Comparison of ENCODE assay signal across 8 cellular contexts in the genomic region with DNA sequence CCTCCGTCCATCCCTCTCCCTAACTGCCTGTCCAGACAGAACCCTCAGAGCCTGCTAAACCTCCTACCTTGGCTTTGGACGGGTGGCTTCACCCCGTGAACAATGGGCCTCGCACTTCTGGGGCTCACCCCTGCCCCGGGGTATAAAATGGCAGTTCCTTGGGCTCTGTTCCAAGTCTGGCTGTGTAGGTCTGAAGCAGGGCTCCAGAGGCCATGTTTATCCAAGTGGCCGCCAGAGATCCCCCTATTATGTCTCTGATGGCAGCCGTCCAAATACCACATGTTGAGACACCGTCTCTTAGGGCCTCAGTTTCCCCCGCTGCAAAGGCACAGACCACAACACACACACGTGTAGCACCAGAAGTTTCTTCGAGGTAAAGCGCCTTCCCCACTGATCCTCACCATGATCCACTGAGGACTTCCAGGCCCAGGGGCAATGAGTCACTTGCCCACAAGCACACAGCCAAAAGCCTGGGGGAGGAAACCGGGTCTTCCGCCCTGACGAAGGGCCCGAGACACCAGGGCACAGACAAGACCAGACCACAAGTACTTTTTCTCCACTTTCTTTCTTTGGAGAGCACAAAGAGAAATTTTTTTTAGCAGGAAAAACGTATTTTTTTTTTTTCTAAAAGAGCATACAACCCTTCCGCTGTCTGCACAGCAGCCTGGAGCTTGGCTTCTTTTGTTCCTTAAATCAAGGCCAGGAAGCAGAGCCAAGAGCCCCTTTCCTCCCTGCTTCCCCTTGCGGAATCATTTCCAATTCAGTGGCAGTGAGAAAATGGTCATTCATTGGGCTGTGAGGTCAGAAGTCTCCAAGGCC. TPM values are rescaled to one million over a fixed set of nuclear protein-coding genes. Genes with fewer than 3 reads are reported as not detected.
DNase-seq lines count a peak whose midpoint lies in the region; ATAC-seq, FAIRE-seq and TF ChIP-seq lines count a peak whose summit lies in the region.

No MANE protein-coding gene starts in this region.

- H3K27me3 Mint-ChIP-seq in endothelial cell (ENCODE audit: unreplicated experiment), result peaks cover 14% of the 10 kb centered on the region
- peaks cover 0 to 9% (median 7%) of the 10 kb centered on the region in 5 donors for H3K27me3 Mint-ChIP-seq in naive thymus-derived CD8-positive, alpha-beta T cell

- POLR2A ChIA-PET in naive thymus-derived CD8-positive, alpha-beta T cell (lab: Charles Lee), result interaction anchor here (0.6 kb wide), 1 partner anchor 22 kb away, joined by 3 read pairs; no protein-coding TSS in a partner anchor

- DNase-seq in EH (ENCODE audit: low read depth) (peak; percentile 81), RCC 7860 (ENCODE audit: low spot score) (peak; percentile 59), endothelial cell (ENCODE audit: low spot score) (peak; percentile 58), omental fat pad (ENCODE audit: low spot score) (no peak), NCI-H187 (lab: John Stamatoyannopoulos, UW) (no peak), occipital lobe (lab: John Stamatoyannopoulos, UW) (no peak)
- DNase-seq in naive thymus-derived CD8-positive, alpha-beta T cell, result no peak

- H3K4me1 Mint-ChIP-seq in endothelial cell (ENCODE audit: unreplicated experiment), result peaks cover 71% of the 10 kb centered on the region
- H3K4me1 Mint-ChIP-seq in naive thymus-derived CD8-positive, alpha-beta T cell, result peaks cover 5 to 8% (median 5%) of the 10 kb centered on the region in 4 donors

- no peaks in the 10 kb centered on the region for H3K9me3 Mint-ChIP-seq in endothelial cell (ENCODE audit: unreplicated experiment)
- peaks cover 0 to 1% (median 0%) of the 10 kb centered on the region in 9 donors for H3K9me3 Mint-ChIP-seq in naive thymus-derived CD8-positive, alpha-beta T cell

- H3K4me3 Mint-ChIP-seq in endothelial cell (ENCODE audit: unreplicated experiment), result peak overlapping the region; percentile 48
- no peak overlapping the region for H3K4me3 Mint-ChIP-seq in naive thymus-derived CD8-positive, alpha-beta T cell

- peak; percentile 37 for ATAC-seq in omental fat pad (ENCODE audit: low FRiP score)
- ATAC-seq in naive thymus-derived CD8-positive, alpha-beta T cell, result no peak
- ATAC-seq in GM21723 (IDR thresholded peaks at IDR 0.05; ENCODE audit: unreplicated experiment), result no peak

- FAIRE-seq in RCC 7860 (lab: Jason Lieb, UNC), result peak; percentile 70

- TF ChIP-seq CTCF in endothelial cell (IDR thresholded peaks at IDR 0.05; ENCODE audit: unreplicated experiment) (no peak), omental fat pad (IDR thresholded peaks at IDR 0.05) (no peak)

- H3K27ac Mint-ChIP-seq in endothelial cell (ENCODE audit: unreplicated experiment), result peak overlapping the region; percentile 99
- peak overlapping the region in 1 of 10 donors; percentile 51 for H3K27ac Mint-ChIP-seq in naive thymus-derived CD8-positive, alpha-beta T cell

- peaks cover 22% of the 10 kb centered on the region for H3K36me3 Mint-ChIP-seq in endothelial cell (ENCODE audit: low read depth, unreplicated experiment)
- H3K36me3 Mint-ChIP-seq in naive thymus-derived CD8-positive, alpha-beta T cell, result no peaks in the 10 kb centered on the region

RNA-seq across cellular contexts. Expression of gene CPNE5, which starts 11.8 kb away (rescaled TPM):
- total RNA-seq in endothelial cell (ENCODE audit: unreplicated experiment) (24.9 TPM), omental fat pad (10 to 100 TPM in 1 of 4 donors, 1 to 10 TPM in 2, under 1 TPM in 1; 0.47 to 20.3 (median 7.6) TPM), occipital lobe (4.8 TPM)
- under 1 TPM; 0.57 to 0.85 TPM for total RNA-seq in naive thymus-derived CD8-positive, alpha-beta T cell
- under 1 TPM; 0.14 to 0.33 (median 0.26) TPM for polyA plus RNA-seq in naive thymus-derived CD8-positive, alpha-beta T cell

RNA-seq across cellular contexts. Expression of gene PPIL1, which starts 47.1 kb away (rescaled TPM):
- total RNA-seq in endothelial cell (ENCODE audit: unreplicated experiment) (33.4 TPM), omental fat pad (10 to 100 TPM; 17.5 to 31.6 (median 20.9) TPM), occipital lobe (35.7 TPM)
- 10 to 100 TPM; 10.3 to 11.5 TPM for total RNA-seq in naive thymus-derived CD8-positive, alpha-beta T cell
- 10 to 100 TPM; 27.1 to 34.2 (median 27.6) TPM for polyA plus RNA-seq in naive thymus-derived CD8-positive, alpha-beta T cell

RNA-seq across cellular contexts. Expression of gene C6orf89, which starts 58.3 kb away (rescaled TPM):
- total RNA-seq in endothelial cell (ENCODE audit: unreplicated experiment) (43.2 TPM), omental fat pad (10 to 100 TPM; 40.2 to 53.0 (median 46.0) TPM), occipital lobe (36.2 TPM)
- total RNA-seq in naive thymus-derived CD8-positive, alpha-beta T cell, result 10 to 100 TPM; 41.9 to 44.9 TPM
- 10 to 100 TPM; 37.4 to 44.4 (median 40.1) TPM for polyA plus RNA-seq in naive thymus-derived CD8-positive, alpha-beta T cell

Comparison
In these comparisons a context has a peak if more than half of its experiments do, and no peak if none do; other contexts are left out.
1. DNase-seq: peak in EH (single experiment), RCC 7860 (single experiment) and endothelial cell (single experiment); none in omental fat pad (single experiment), naive thymus-derived CD8-positive, alpha-beta T cell (0 of 10), NCI-H187 (0 of 2) and occipital lobe (single experiment).